10 cellular contexts compared by ENCODE assay signal in genomic region chr7:121278120-121279021, GRCh38. TPM values are rescaled to one million over a fixed set of nuclear protein-coding genes. Genes with fewer than 3 reads are reported as not detected.
DNase-seq lines count a peak whose midpoint lies in the region; ATAC-seq and TF ChIP-seq lines count a peak whose summit lies in the region.
"Had no signal": no experiment of that assay in that cellular context is flagged by ENCODE, and none has a peak within 500 bp of the region (broad histone marks: within the 10 kb centered on the region; RNA-seq: fewer than 3 reads in every experiment).

No MANE protein-coding gene starts in this region.

- H3K36me3 Mint-ChIP-seq in CD8-positive, alpha-beta memory T cell: no peaks in the 10 kb centered on the region
- H3K36me3 Mint-ChIP-seq in activated CD4-positive, alpha-beta memory T cell treated with anti-CD3 and anti-CD28 coated beads for 36 hours: no peaks in the 10 kb centered on the region

- 0 out of 2 replicates have a peak overlapping the region, but pooled peaks have one; percentile 3 for H2AFZ ChIP-seq in OCI-LY1 (ENCODE audit: low read length)

- H3K79me2 ChIP-seq in OCI-LY1 (ENCODE audit: insufficient read depth, low read length): no peaks in the 10 kb centered on the region

- H3K27me3 Mint-ChIP-seq in CD8-positive, alpha-beta memory T cell: peaks cover 12 to 40% of the 10 kb centered on the region in 2 donors
- peaks cover 30% of the 10 kb centered on the region for H3K27me3 Mint-ChIP-seq in activated CD4-positive, alpha-beta memory T cell treated with anti-CD3 and anti-CD28 coated beads for 36 hours

- DNase-seq in kidney glomerular epithelial cell (lab: John Stamatoyannopoulos, UW) (peak; percentile 36), NCI-H446 treated with DMSO at 0.1 percent for 48 hours (lab: John Stamatoyannopoulos, UW) (no peak), NCI-H2227 (lab: John Stamatoyannopoulos, UW; ENCODE audit: unreplicated experiment) (no peak)
- DNase-seq in CD8-positive, alpha-beta memory T cell: no peak
- no peak for DNase-seq in activated CD4-positive, alpha-beta memory T cell treated with anti-CD3 and anti-CD28 coated beads for 36 hours

- H3K27ac ChIP-seq in OCI-LY1 (ENCODE audit: low read depth, low read length, poor library complexity, severe bottlenecking): no peak overlapping the region
- no peak overlapping the region for H3K27ac ChIP-seq in CD8-positive, alpha-beta memory T cell (ENCODE audit: low read depth, low read length)

- H3K36me3 ChIP-seq in OCI-LY1 (ENCODE audit: insufficient read depth, low read length): peaks cover 14% of the 10 kb centered on the region
- H3K36me3 ChIP-seq in CD8-positive, alpha-beta memory T cell (ENCODE audit: insufficient read depth, low read length): no peaks in the 10 kb centered on the region

- H3K9me2 ChIP-seq in OCI-LY1 (ENCODE audit: low read depth, low read length): no peaks in the 10 kb centered on the region

- H3K9me3 Mint-ChIP-seq in CD8-positive, alpha-beta memory T cell: no peaks in the 10 kb centered on the region
- H3K9me3 Mint-ChIP-seq in activated CD4-positive, alpha-beta memory T cell treated with anti-CD3 and anti-CD28 coated beads for 36 hours: no peaks in the 10 kb centered on the region

- POLR2A ChIA-PET in CD8-positive, alpha-beta memory T cell (lab: Charles Lee): no interaction called here
- POLR2A ChIA-PET in activated CD4-positive, alpha-beta memory T cell treated with anti-CD3 and anti-CD28 coated beads for 36 hours (lab: Charles Lee): interaction anchor here (0.8 to 1.6 kb wide), 2 partner anchors 29 to 253 kb away, joined by 3 to 4 read pairs; no protein-coding TSS in a partner anchor

- CTCF ChIA-PET in CD8-positive, alpha-beta memory T cell (lab: Charles Lee): no interaction called here
- CTCF ChIA-PET in activated CD4-positive, alpha-beta memory T cell treated with anti-CD3 and anti-CD28 coated beads for 36 hours (lab: Charles Lee): interaction anchor here (1.2 kb wide), 1 partner anchor 266 kb away, joined by 3 read pairs; no protein-coding TSS in a partner anchor

- 0 out of 2 replicates have a peak, but pooled peaks cover 3% of the 10 kb centered on the region for H3K9me3 ChIP-seq in OCI-LY1 (ENCODE audit: low read length)
- no peaks in the 10 kb centered on the region for H3K9me3 ChIP-seq in CD8-positive, alpha-beta memory T cell (ENCODE audit: low read length)

- H4K20me1 ChIP-seq in OCI-LY1 (ENCODE audit: insufficient read depth, low read length): no peaks in the 10 kb centered on the region

- intact Hi-C loops in activated CD4-positive, alpha-beta memory T cell treated with anti-CD3 and anti-CD28 coated beads for 36 hours (cut with micrococcal nuclease): loop anchor here (1.0 to 10.0 kb wide), 6 partner anchors 9 to 324 kb away; partner anchors contain the start of gene ING3

- H3K4me2 ChIP-seq in OCI-LY1 (ENCODE audit: low read length): no peak overlapping the region

- no peaks in the 10 kb centered on the region for H3F3A ChIP-seq in OCI-LY1 (ENCODE audit: insufficient read depth, low read length)

- ATAC-seq in GM18868 (IDR thresholded peaks at IDR 0.05; ENCODE audit: unreplicated experiment) (peak; percentile 96), HG02623 (IDR thresholded peaks at IDR 0.05; ENCODE audit: unreplicated experiment) (peak; percentile 99)
- ATAC-seq: Panc1 had no signal

- H3K4me3 ChIP-seq in OCI-LY1 (ENCODE audit: low read depth, low read length, poor library complexity, severe bottlenecking): no peak overlapping the region
- no peak overlapping the region for H3K4me3 ChIP-seq in CD8-positive, alpha-beta memory T cell (ENCODE audit: low read length)

- H3K27me3 ChIP-seq in OCI-LY1 (ENCODE audit: insufficient read depth, low read length): no peaks in the 10 kb centered on the region
- no peaks in the 10 kb centered on the region for H3K27me3 ChIP-seq in CD8-positive, alpha-beta memory T cell (ENCODE audit: insufficient read depth, low read length, poor library complexity, severe bottlenecking)

- no peak overlapping the region for H3K9ac ChIP-seq in OCI-LY1 (ENCODE audit: low read length)

- no peak overlapping the region for H3K27ac Mint-ChIP-seq in CD8-positive, alpha-beta memory T cell
- no peak overlapping the region for H3K27ac Mint-ChIP-seq in activated CD4-positive, alpha-beta memory T cell treated with anti-CD3 and anti-CD28 coated beads for 36 hours

- H3K4me1 Mint-ChIP-seq in CD8-positive, alpha-beta memory T cell: no peaks in the 10 kb centered on the region
- peaks cover 16% of the 10 kb centered on the region for H3K4me1 Mint-ChIP-seq in activated CD4-positive, alpha-beta memory T cell treated with anti-CD3 and anti-CD28 coated beads for 36 hours (ENCODE audit: low read depth)

- H3K4me1 ChIP-seq in OCI-LY1 (ENCODE audit: insufficient read depth, low read length, severe bottlenecking): peaks cover 30% of the 10 kb centered on the region
- no peaks in the 10 kb centered on the region for H3K4me1 ChIP-seq in CD8-positive, alpha-beta memory T cell (ENCODE audit: insufficient read depth, low read length)

- TF ChIP-seq CTCF in OCI-LY1 (IDR thresholded peaks at IDR 0.05; ENCODE audit: low read length): no peak

- H3K4me3 Mint-ChIP-seq in CD8-positive, alpha-beta memory T cell: no peak overlapping the region
- no peak overlapping the region for H3K4me3 Mint-ChIP-seq in activated CD4-positive, alpha-beta memory T cell treated with anti-CD3 and anti-CD28 coated beads for 36 hours

RNA-seq across cellular contexts. Expression of gene WNT16, which starts 50.4 kb away (rescaled TPM):
- total RNA-seq in CD8-positive, alpha-beta memory T cell: under 1 TPM in 1 of 2 experiments, not detected in 1; 0.09 TPM
- not detected for polyA plus RNA-seq in CD8-positive, alpha-beta memory T cell
- not detected for total RNA-seq in activated CD4-positive, alpha-beta memory T cell treated with anti-CD3 and anti-CD28 coated beads for 36 hours
- polyA plus RNA-seq: urinary bladder had no signal
